In genomic region chr21:34990842-34991241, GRCh38 we compare ENCODE assay signal across 12 cellular contexts.
"Had no signal": no experiment of that assay in that cellular context is flagged by ENCODE, and none has a peak within 500 bp of the region (broad histone marks: within the 10 kb centered on the region; RNA-seq: fewer than 3 reads in every experiment).

No MANE protein-coding gene starts in this region.

- H3K9me3 Mint-ChIP-seq: activated T-cell treated with anti-CD3 and anti-CD28 coated beads, Interleukin-2, amount 50 U/mL, for 72 hours; neural crest cell had no signal

- DNase-seq: activated CD4-positive, CD25-positive, alpha-beta regulatory T cell; activated T-cell treated with anti-CD3 and anti-CD28 coated beads, Interleukin-2, amount 50 U/mL, for 72 hours; anterior cingulate cortex; dermis blood vessel endothelial cell; heart left ventricle; mesendoderm; SK-N-SH; spleen had no signal

- H3K9me3 ChIP-seq: heart left ventricle, prostate gland, SK-N-SH, spleen had no signal

- H3K4me3 Mint-ChIP-seq: neural crest cell had no signal

- H3K27ac ChIP-seq: epithelial cell of prostate, heart left ventricle, prostate gland had no signal

- H3K4me3 ChIP-seq: heart left ventricle, prostate gland, spleen had no signal

- ATAC-seq: activated T-cell treated with anti-CD3 and anti-CD28 coated beads, Interleukin-2, amount 50 U/mL, for 72 hours; heart left ventricle; sciatic nerve had no signal

- H3K4me1 ChIP-seq: prostate gland had no signal

- H3K36me3 ChIP-seq: heart left ventricle, prostate gland, spleen had no signal

- H3K9ac ChIP-seq: SK-N-SH had no signal

- H3K27me3 ChIP-seq: spleen had no signal

- H3K4me2 ChIP-seq: SK-N-SH had no signal
